ENCODE assay signal across 18 cellular contexts in the genomic region with DNA sequence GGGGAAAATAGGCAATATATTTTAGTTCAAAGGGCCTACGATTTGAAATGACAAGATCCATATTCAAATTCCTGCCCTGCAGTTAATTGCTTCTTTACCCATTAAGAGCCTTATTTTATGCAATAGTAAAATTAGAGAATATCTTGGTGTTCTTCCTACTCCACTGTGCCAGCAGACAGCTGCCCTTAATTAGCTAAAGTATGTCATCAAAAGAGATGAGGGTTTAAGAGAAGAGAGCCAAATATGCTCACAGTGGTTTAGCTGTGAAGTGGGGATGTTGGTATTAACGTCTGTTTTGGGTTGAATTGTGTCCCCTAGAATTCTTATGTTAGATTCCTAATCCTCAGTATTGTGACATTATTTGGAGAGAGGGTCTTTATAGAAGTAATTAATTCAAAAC.
"Had no signal": no experiment of that assay in that cellular context is flagged by ENCODE, and none has a peak within 500 bp of the region (broad histone marks: within the 10 kb centered on the region; RNA-seq: fewer than 3 reads in every experiment).

No MANE protein-coding gene starts in this region.

- H3K36me3 ChIP-seq: esophagus squamous epithelium, heart left ventricle, spleen, tibial nerve, upper lobe of right lung, vagina had no signal

- DNase-seq: dermis blood vessel endothelial cell; esophagus squamous epithelium; heart left ventricle; hippocampal formation; mammary epithelial cell; natural killer cell; posterior cingulate gyrus; spleen; stimulated activated CD4-positive, alpha-beta T cell treated with anti-CD3 and anti-CD28 coated beads, Interleukin-15, amount 100 ng/mL, for 24 hours; stimulated activated CD4-positive, alpha-beta T cell treated with anti-CD3 and anti-CD28 coated beads, Interleukin-1b, Interleukin-23, amount 100 ng/mL, for 48 hours; stimulated activated CD4-positive, alpha-beta T cell treated with anti-CD3 and anti-CD28 coated beads, Interleukin-4, amount 100 ng/mL, for 24 hours; testis; upper lobe of right lung had no signal

- H3K27me3 ChIP-seq: esophagus squamous epithelium, heart left ventricle, testis, tibial nerve, upper lobe of right lung, vagina had no signal

- H3K4me1 ChIP-seq: heart left ventricle, spleen, testis, tibial nerve, upper lobe of right lung, vagina had no signal

- H3K4me3 ChIP-seq: esophagus squamous epithelium, heart left ventricle, spleen, testis, tibial nerve, upper lobe of right lung, vagina had no signal

- H3K27ac ChIP-seq: esophagus squamous epithelium, heart left ventricle, spleen, testis, tibial nerve, upper lobe of right lung, vagina had no signal

- ATAC-seq: heart left ventricle; left lobe of liver; natural killer cell; sciatic nerve; stimulated activated memory B cell treated with anti-CD40 and anti-IgM and Interleukin-4, amounts not matched to agents 10 μg/mL and 1 μg/mL and 100 μg/mL, for 72 hours; upper lobe of right lung had no signal
